ENCODE assay signal across 20 cellular contexts in genomic region chr2:199594443-199594842, GRCh38.
A peak's percentile ranks its signal among the peaks of the same experiment; 100 is the strongest.
DNase-seq lines count a peak whose midpoint lies in the region; ATAC-seq and TF ChIP-seq lines count a peak whose summit lies in the region.
"Had no signal": no experiment of that assay in that cellular context is flagged by ENCODE, and none has a peak within 500 bp of the region (broad histone marks: within the 10 kb centered on the region; RNA-seq: fewer than 3 reads in every experiment).

No MANE protein-coding gene starts in this region.

- no peak overlapping the region for H3K27ac Mint-ChIP-seq in natural killer cell treated with Interleukin-12 subunit alpha and Interleukin-12 subunit beta and Interleukin-15 and Interleukin-18, amount 100 ng/mL, for 72 hours
- no peak overlapping the region for H3K27ac Mint-ChIP-seq in natural killer cell
- H3K27ac Mint-ChIP-seq in stimulated activated memory B cell treated with anti-CD40 and anti-IgM and Interleukin-4, amounts not matched to agents 10 μg/mL and 1 μg/mL and 100 μg/mL, for 72 hours = no peak overlapping the region
- H3K27ac Mint-ChIP-seq: CD14-positive monocyte; CD4-positive, alpha-beta T cell; HFFc6 had no signal

- peaks cover 12 to 20% of the 10 kb centered on the region in 2 donors for H3K27me3 Mint-ChIP-seq in natural killer cell treated with Interleukin-12 subunit alpha and Interleukin-12 subunit beta and Interleukin-15 and Interleukin-18, amount 100 ng/mL, for 72 hours
- peaks cover 0 to 6% of the 10 kb centered on the region in 2 donors for H3K27me3 Mint-ChIP-seq in natural killer cell (ENCODE audit: low read depth in 2 of 2)
- H3K27me3 Mint-ChIP-seq in stimulated activated memory B cell treated with anti-CD40 and anti-IgM and Interleukin-4, amounts not matched to agents 10 μg/mL and 1 μg/mL and 100 μg/mL, for 72 hours = no peaks in the 10 kb centered on the region
- H3K27me3 Mint-ChIP-seq: CD4-positive, alpha-beta T cell; CD8-positive, alpha-beta memory T cell had no signal

- no peak overlapping the region for H2BK5ac ChIP-seq in neuronal stem cell (ENCODE audit: low read length)

- H2AFZ ChIP-seq in neuronal stem cell (ENCODE audit: low read length) = no peak overlapping the region

- H3K4me3 Mint-ChIP-seq in natural killer cell treated with Interleukin-12 subunit alpha and Interleukin-12 subunit beta and Interleukin-15 and Interleukin-18, amount 100 ng/mL, for 72 hours = no peak overlapping the region
- no peak overlapping the region for H3K4me3 Mint-ChIP-seq in natural killer cell
- no peak overlapping the region for H3K4me3 Mint-ChIP-seq in stimulated activated memory B cell treated with anti-CD40 and anti-IgM and Interleukin-4, amounts not matched to agents 10 μg/mL and 1 μg/mL and 100 μg/mL, for 72 hours
- H3K4me3 Mint-ChIP-seq: CD14-positive monocyte; CD4-positive, alpha-beta T cell; CD8-positive, alpha-beta memory T cell; HFFc6 had no signal

- no CpG with 5 or more reads among the region's 5 CpGs for WGBS in neuronal stem cell (ENCODE audit: extremely low coverage in 2 of 2, insufficient read length in 2 of 2, insufficient replicate concordance in 1 of 2), 2 donors

- H3K9me3 ChIP-seq in neuronal stem cell (replicated peaks in 1 of 2; ENCODE audit: control insufficient read depth in 2 of 2, insufficient read depth in 1 of 2, low read depth in 1 of 2, low read length in 2 of 2) = peaks cover 0 to 3% of the 10 kb centered on the region in 2 donors
- H3K9me3 ChIP-seq: A549; BE2C; BLaER1 treated with 17β-estradiol and CSF1 and Interleukin-3, amounts not matched to agents 10 nM and 100 nM; HAP-1 had no signal

- no peak for TF ChIP-seq CTCF in natural killer cell (IDR thresholded peaks at IDR 0.05)

- H3K4me1 Mint-ChIP-seq in natural killer cell treated with Interleukin-12 subunit alpha and Interleukin-12 subunit beta and Interleukin-15 and Interleukin-18, amount 100 ng/mL, for 72 hours (ENCODE audit: low read depth in 2 of 2) = no peaks in the 10 kb centered on the region
- no peaks in the 10 kb centered on the region for H3K4me1 Mint-ChIP-seq in natural killer cell
- H3K4me1 Mint-ChIP-seq in stimulated activated memory B cell treated with anti-CD40 and anti-IgM and Interleukin-4, amounts not matched to agents 10 μg/mL and 1 μg/mL and 100 μg/mL, for 72 hours = no peaks in the 10 kb centered on the region
- H3K4me1 Mint-ChIP-seq: CD8-positive, alpha-beta memory T cell had no signal

- H3K4me3 ChIP-seq in neuronal stem cell (ENCODE audit: low read length in 2 of 2) = no peak overlapping the region
- H3K4me3 ChIP-seq: A549; BLaER1 treated with 17β-estradiol and CSF1 and Interleukin-3, amounts not matched to agents 10 nM and 100 nM; HAP-1 had no signal

- no peak overlapping the region for H3K9ac ChIP-seq in neuronal stem cell (ENCODE audit: low read depth, low read length, poor library complexity)
- H3K9ac ChIP-seq: BLaER1 treated with 17β-estradiol and CSF1 and Interleukin-3, amounts not matched to agents 10 nM and 100 nM had no signal

- no peak overlapping the region for H3K4me2 ChIP-seq in neuronal stem cell (ENCODE audit: insufficient read depth, low read length, poor library complexity, severe bottlenecking)
- H3K4me2 ChIP-seq: A549; BLaER1 treated with 17β-estradiol and CSF1 and Interleukin-3, amounts not matched to agents 10 nM and 100 nM had no signal

- peak overlapping the region; percentile 25 for H2AK5ac ChIP-seq in neuronal stem cell (ENCODE audit: low read depth, low read length)

- no peak overlapping the region for H2BK120ac ChIP-seq in neuronal stem cell (ENCODE audit: low read depth, low read length)

- ATAC-seq in natural killer cell treated with Interleukin-12 subunit alpha and Interleukin-12 subunit beta and Interleukin-15 and Interleukin-18, amount 100 ng/mL, for 72 hours = peak; percentile 46 to 57
- no peak for ATAC-seq in natural killer cell
- peak; percentile 46 for ATAC-seq in stimulated activated memory B cell treated with anti-CD40 and anti-IgM and Interleukin-4, amounts not matched to agents 10 μg/mL and 1 μg/mL and 100 μg/mL, for 72 hours
- ATAC-seq in HG03565 (IDR thresholded peaks at IDR 0.05; ENCODE audit: unreplicated experiment) = no peak
- ATAC-seq in HG03159 (IDR thresholded peaks at IDR 0.05; ENCODE audit: unreplicated experiment) = no peak
- ATAC-seq: A549 had no signal

- no peak overlapping the region for H2BK12ac ChIP-seq in neuronal stem cell (ENCODE audit: low read length)

- no peak overlapping the region for H3K18ac ChIP-seq in neuronal stem cell (ENCODE audit: low read length)

- DNase-seq in natural killer cell treated with Interleukin-12 subunit alpha and Interleukin-12 subunit beta and Interleukin-15 and Interleukin-18, amount 100 ng/mL, for 72 hours (ENCODE audit: low spot score) = no peak
- no peak for DNase-seq in natural killer cell
- DNase-seq in neuronal stem cell (ENCODE audit: low spot score) = no peak
- DNase-seq: 8988T; ACHN; AML-193; BE2C; CD4-positive, alpha-beta T cell; CD8-positive, alpha-beta memory T cell; DMS153; DND-41; GOT3; HFFc6 had no signal

- H3K27ac ChIP-seq in neuronal stem cell (replicated peaks; ENCODE audit: low read length) = no peak overlapping the region
- H3K27ac ChIP-seq: A549; BLaER1 treated with 17β-estradiol and CSF1 and Interleukin-3, amounts not matched to agents 10 nM and 100 nM had no signal

- no peaks in the 10 kb centered on the region for H3K36me3 ChIP-seq in neuronal stem cell (replicated peaks in 1 of 2; ENCODE audit: control insufficient read depth in 2 of 2, insufficient read depth in 2 of 2, low read length in 2 of 2)
- H3K36me3 ChIP-seq: BE2C; BLaER1 treated with 17β-estradiol and CSF1 and Interleukin-3, amounts not matched to agents 10 nM and 100 nM; HAP-1 had no signal

- H3K14ac ChIP-seq in neuronal stem cell (ENCODE audit: low read length) = no peak overlapping the region

- H3K27me3 ChIP-seq in neuronal stem cell (ENCODE audit: control insufficient read depth in 3 of 3, insufficient read depth in 3 of 3, low read depth in 1 of 3, low read length in 3 of 3) = peaks cover 0 to 4% (median 0%) of the 10 kb centered on the region in 3 experiments
- H3K27me3 ChIP-seq: BLaER1 treated with 17β-estradiol and CSF1 and Interleukin-3, amounts not matched to agents 10 nM and 100 nM had no signal

- H3K36me3 Mint-ChIP-seq in natural killer cell treated with Interleukin-12 subunit alpha and Interleukin-12 subunit beta and Interleukin-15 and Interleukin-18, amount 100 ng/mL, for 72 hours = no peaks in the 10 kb centered on the region
- H3K36me3 Mint-ChIP-seq in natural killer cell = no peaks in the 10 kb centered on the region
- no peaks in the 10 kb centered on the region for H3K36me3 Mint-ChIP-seq in stimulated activated memory B cell treated with anti-CD40 and anti-IgM and Interleukin-4, amounts not matched to agents 10 μg/mL and 1 μg/mL and 100 μg/mL, for 72 hours
- H3K36me3 Mint-ChIP-seq: CD14-positive monocyte; CD8-positive, alpha-beta memory T cell had no signal

- intact Hi-C loops in natural killer cell (cut with micrococcal nuclease) = no loop called here

- H3K4me1 ChIP-seq in neuronal stem cell (ENCODE audit: control insufficient read depth in 2 of 2, insufficient read depth in 1 of 2, low read depth in 1 of 2, low read length in 2 of 2) = no peaks in the 10 kb centered on the region
- H3K4me1 ChIP-seq: A549, BE2C had no signal

- no peak overlapping the region for H4K91ac ChIP-seq in neuronal stem cell (ENCODE audit: low read depth, low read length, poor library complexity)

- H2BK15ac ChIP-seq in neuronal stem cell (ENCODE audit: low read length) = no peak overlapping the region

- H3K23ac ChIP-seq in neuronal stem cell (ENCODE audit: low read depth, low read length, poor library complexity) = no peak overlapping the region

- H4K8ac ChIP-seq in neuronal stem cell (ENCODE audit: low read depth, low read length) = no peak overlapping the region

- H3K79me1 ChIP-seq in neuronal stem cell (ENCODE audit: low read depth, low read length) = no peaks in the 10 kb centered on the region

- no peak overlapping the region for H3K4ac ChIP-seq in neuronal stem cell (ENCODE audit: low read length)

- no peaks in the 10 kb centered on the region for H3K9me3 Mint-ChIP-seq in natural killer cell treated with Interleukin-12 subunit alpha and Interleukin-12 subunit beta and Interleukin-15 and Interleukin-18, amount 100 ng/mL, for 72 hours
- no peaks in the 10 kb centered on the region for H3K9me3 Mint-ChIP-seq in natural killer cell
- H3K9me3 Mint-ChIP-seq in stimulated activated memory B cell treated with anti-CD40 and anti-IgM and Interleukin-4, amounts not matched to agents 10 μg/mL and 1 μg/mL and 100 μg/mL, for 72 hours = no peaks in the 10 kb centered on the region
- H3K9me3 Mint-ChIP-seq: CD14-positive monocyte; CD4-positive, alpha-beta T cell; HFFc6 had no signal

Comparison
In these comparisons a context has a peak if more than half of its experiments do, and no peak if none do; other contexts are left out.
1. ATAC-seq: peak in natural killer cell treated with Interleukin-12 subunit alpha and Interleukin-12 subunit beta and Interleukin-15 and Interleukin-18, amount 100 ng/mL, for 72 hours (2 of 2) and stimulated activated memory B cell treated with anti-CD40 and anti-IgM and Interleukin-4, amounts not matched to agents 10 μg/mL and 1 μg/mL and 100 μg/mL, for 72 hours (single experiment); none in natural killer cell (0 of 3), HG03565 (single experiment) and HG03159 (single experiment).